In the genomic region with DNA sequence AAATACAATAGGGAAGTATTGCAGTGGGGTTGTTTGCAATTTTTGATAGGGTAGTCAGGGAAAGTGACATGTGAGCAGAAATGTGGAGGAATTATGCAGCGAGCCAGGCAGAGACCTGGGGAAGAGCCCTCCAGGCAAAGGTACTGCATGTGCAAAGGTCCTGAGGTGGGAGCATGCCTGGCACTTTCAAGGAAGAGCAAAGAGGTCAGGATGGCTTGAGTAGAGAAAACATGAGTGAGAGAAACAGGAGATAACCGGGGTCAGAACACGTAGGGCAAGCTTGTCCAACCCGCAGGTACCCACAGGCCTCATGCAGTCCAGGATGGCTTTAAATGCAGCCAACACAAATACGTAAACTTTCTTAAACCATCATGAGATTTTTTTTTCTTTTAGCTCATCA, we compare ENCODE assay signal across 30 cellular contexts.
DNase-seq lines count a peak whose midpoint lies in the region; ATAC-seq, FAIRE-seq and TF ChIP-seq lines count a peak whose summit lies in the region.
"Had no signal": no experiment of that assay in that cellular context is flagged by ENCODE, and none has a peak within 500 bp of the region (broad histone marks: within the 10 kb centered on the region; RNA-seq: fewer than 3 reads in every experiment).

No MANE protein-coding gene starts in this region.

- H2BK120ac ChIP-seq in H1 (replicated peaks; ENCODE audit: low read depth, low read length) = no peak overlapping the region

- H3K79me1 ChIP-seq in H1 (ENCODE audit: low read depth, low read length) = no peaks in the 10 kb centered on the region

- no peak overlapping the region for H2BK5ac ChIP-seq in H1 (ENCODE audit: low read depth, low read length)

- no peak overlapping the region for H3K23ac ChIP-seq in H1 (ENCODE audit: insufficient read length)

- peaks cover 33% of the 10 kb centered on the region for H3K36me3 Mint-ChIP-seq in activated CD4-positive, alpha-beta T cell treated with anti-CD3 and anti-CD28 coated beads, Interleukin-2, amount 10 ng/mL, durations not matched to agents 7 days and 5 days (ENCODE audit: low read depth)
- peaks cover 6% of the 10 kb centered on the region for H3K36me3 Mint-ChIP-seq in stimulated activated memory B cell treated with anti-CD40 and anti-IgM and Interleukin-4, amounts not matched to agents 10 μg/mL and 1 μg/mL and 100 μg/mL, for 72 hours
- H3K36me3 Mint-ChIP-seq: brain had no signal

- TF ChIP-seq CTCF in OCI-LY1 (IDR thresholded peaks at IDR 0.05; ENCODE audit: low read length) = no peak
- no peak for TF ChIP-seq CTCF in H1 (IDR thresholded peaks at IDR 0.05; ENCODE audit: control extremely low read depth in 1 of 3, insufficient read depth in 1 of 3, low read depth in 1 of 3, low read length in 3 of 3)

- H3K9me3 ChIP-seq in OCI-LY1 (ENCODE audit: low read length) (no peaks in the 10 kb centered on the region), H1 (ENCODE audit: insufficient read depth in 2 of 2, low read depth in 1 of 2, low read length in 1 of 2) (peaks cover under 1 to 3% of the 10 kb centered on the region in 2 experiments; a peak in 2 of 4 replicates)
- H3K9me3 ChIP-seq: upper lobe of left lung had no signal

- no peaks in the 10 kb centered on the region for H3K9me2 ChIP-seq in OCI-LY1 (ENCODE audit: low read depth, low read length)

- no peaks in the 10 kb centered on the region for H3K23me2 ChIP-seq in H1 (ENCODE audit: low read depth, low read length)

- no peak overlapping the region for H2BK20ac ChIP-seq in H1 (ENCODE audit: low read length)

- H3K4me3 ChIP-seq in OCI-LY1 (ENCODE audit: low read depth, low read length, poor library complexity, severe bottlenecking) = no peak overlapping the region
- no peak overlapping the region for H3K4me3 ChIP-seq in H1 (ENCODE audit: extremely low read depth in 1 of 4, insufficient read depth in 2 of 4, low read depth in 3 of 4, low read length in 4 of 4)
- H3K4me3 ChIP-seq: dorsolateral prefrontal cortex, GM23338, upper lobe of left lung had no signal

- no peak overlapping the region for H3K18ac ChIP-seq in H1 (ENCODE audit: extremely low read depth, low read length)

- no peak for TF ChIP-seq EP300 in H1 (IDR thresholded peaks at IDR 0.05; ENCODE audit: borderline replicate concordance in 1 of 2, low read depth in 2 of 2, low read length in 2 of 2)

- POLR2A ChIA-PET in activated CD4-positive, alpha-beta T cell treated with anti-CD3 and anti-CD28 coated beads, Interleukin-2, amount 10 ng/mL, durations not matched to agents 7 days and 5 days (lab: Charles Lee) = no interaction called here
- POLR2A ChIA-PET in H1 (lab: Charles Lee; ENCODE audit: partially characterized antibody) = no interaction called here

- H3K27me3 ChIP-seq in OCI-LY1 (ENCODE audit: insufficient read depth, low read length) (no peaks in the 10 kb centered on the region), H1 (replicated peaks in 1 of 4; ENCODE audit: control insufficient read depth in 3 of 4, extremely low read depth in 1 of 4, insufficient read depth in 3 of 4, low read length in 3 of 4) (peaks cover 0 to 2% (median 0%) of the 10 kb centered on the region in 4 experiments; a peak in 1 of 7 replicates)
- H3K27me3 ChIP-seq: dorsolateral prefrontal cortex, upper lobe of left lung had no signal

- peak overlapping the region; percentile 1 for H3K27ac Mint-ChIP-seq in activated CD4-positive, alpha-beta T cell treated with anti-CD3 and anti-CD28 coated beads, Interleukin-2, amount 10 ng/mL, durations not matched to agents 7 days and 5 days
- peak overlapping the region; percentile 30 for H3K27ac Mint-ChIP-seq in stimulated activated memory B cell treated with anti-CD40 and anti-IgM and Interleukin-4, amounts not matched to agents 10 μg/mL and 1 μg/mL and 100 μg/mL, for 72 hours
- H3K27ac Mint-ChIP-seq: brain, CD14-positive monocyte, GM23338, nephron had no signal

- H2AK5ac ChIP-seq in H1 (ENCODE audit: low read depth, low read length) = no peak overlapping the region

- no peak overlapping the region for H3K56ac ChIP-seq in H1 (replicated peaks; ENCODE audit: insufficient read length, low read depth, low read length)

- H4K91ac ChIP-seq in H1 (replicated peaks; ENCODE audit: insufficient read length, low read length) = no peak overlapping the region

- no peak overlapping the region for H3K4me3 Mint-ChIP-seq in activated CD4-positive, alpha-beta T cell treated with anti-CD3 and anti-CD28 coated beads, Interleukin-2, amount 10 ng/mL, durations not matched to agents 7 days and 5 days
- no peak overlapping the region for H3K4me3 Mint-ChIP-seq in stimulated activated memory B cell treated with anti-CD40 and anti-IgM and Interleukin-4, amounts not matched to agents 10 μg/mL and 1 μg/mL and 100 μg/mL, for 72 hours
- H3K4me3 Mint-ChIP-seq: brain, CD14-positive monocyte, GM23338, nephron had no signal

- no peak overlapping the region for H2BK12ac ChIP-seq in H1 (ENCODE audit: low read depth, low read length)

- no peak overlapping the region for H2BK15ac ChIP-seq in H1 (ENCODE audit: low read length)

- H3K4me1 ChIP-seq in OCI-LY1 (ENCODE audit: insufficient read depth, low read length, severe bottlenecking) (peaks cover 42% of the 10 kb centered on the region), H1 (replicated peaks in 1 of 4; ENCODE audit: control insufficient read depth in 3 of 4, insufficient read depth in 4 of 4, low read length in 3 of 4) (peaks cover 0 to 12% (median 2%) of the 10 kb centered on the region in 4 experiments; a peak in 4 of 7 replicates)

- peak overlapping the region; percentile 92 for H3K27ac ChIP-seq in OCI-LY1 (ENCODE audit: low read depth, low read length, poor library complexity, severe bottlenecking)
- no peak overlapping the region for H3K27ac ChIP-seq in H1 (ENCODE audit: low read depth, low read length)
- H3K27ac ChIP-seq: dorsolateral prefrontal cortex, HL-60, WERI-Rb-1 had no signal

- no peak for TF ChIP-seq POLR2A in H1 (IDR thresholded peaks at IDR 0.05; ENCODE audit: control extremely low read depth in 1 of 2, low read depth in 2 of 2, low read length in 2 of 2)

- H3K79me2 ChIP-seq in OCI-LY1 (ENCODE audit: insufficient read depth, low read length) (no peaks in the 10 kb centered on the region), H1 (ENCODE audit: control insufficient read depth in 1 of 2, insufficient read depth in 2 of 2, low read length in 2 of 2) (no peaks in the 10 kb centered on the region)

- H3K14ac ChIP-seq in H1 (ENCODE audit: insufficient read length) = no peak overlapping the region

- WGBS in H1 (ENCODE audit: extremely low coverage in 1 of 2, insufficient coverage in 1 of 2, insufficient read length in 1 of 2, insufficient replicate concordance in 2 of 2, low coverage in 1 of 2, low lambda C conversion rate in 2 of 2, missing lambda C conversion rate in 1 of 2), 2 experiments = 91% methylated on average over 5 of the region's 5 CpGs; no CpG with 5 or more reads in 1 of the 2 experiments

- H3K9me3 Mint-ChIP-seq in activated CD4-positive, alpha-beta T cell treated with anti-CD3 and anti-CD28 coated beads, Interleukin-2, amount 10 ng/mL, durations not matched to agents 7 days and 5 days = peaks cover 19% of the 10 kb centered on the region
- H3K9me3 Mint-ChIP-seq in stimulated activated memory B cell treated with anti-CD40 and anti-IgM and Interleukin-4, amounts not matched to agents 10 μg/mL and 1 μg/mL and 100 μg/mL, for 72 hours = peaks cover 4% of the 10 kb centered on the region

- TF ChIP-seq RAD21 in H1 (IDR thresholded peaks at IDR 0.05 in 1 of 2, conservative IDR thresholded peaks at IDR 0.05 in 1 of 2; ENCODE audit: low read depth in 2 of 2, low read length in 2 of 2) = no peak

- DNase-seq in activated CD4-positive, alpha-beta T cell treated with anti-CD3 and anti-CD28 coated beads, Interleukin-2, amount 10 ng/mL, durations not matched to agents 7 days and 5 days = no peak
- no peak for DNase-seq in activated CD4-positive, alpha-beta T cell treated with anti-CD3 and anti-CD28 coated beads for 48 hours
- DNase-seq in H1 (ENCODE audit: low read depth in 1 of 2, low spot score in 2 of 2) = no peak
- DNase-seq in NCI-H748 treated with DMSO at 0.1 percent for 48 hours (lab: John Stamatoyannopoulos, UW) = no peak
- DNase-seq: 8988T; activated CD4-positive, alpha-beta T cell treated with anti-CD3 and anti-CD28 coated beads, Interleukin-2, amount 50 U/mL, for 1 hour; activated effector memory CD4-positive, alpha-beta T cell treated with anti-CD3 and anti-CD28 coated beads, Interleukin-2, amount 50 U/mL, for 16 hours; activated T-cell treated with anti-CD3 and anti-CD28 coated beads, Interleukin-2, amount 50 U/mL, for 1 hour; dorsolateral prefrontal cortex; EL; foreskin melanocyte; midbrain; NCI-H2029 treated with DMSO at 0.1 percent for 48 hours; NCI-H524 treated with DMSO at 0.1 percent for 48 hours; SHP77 treated with DMSO at 0.1 percent for 48 hours; stimulated activated CD4-positive, alpha-beta T cell treated with anti-CD3 and anti-CD28 coated beads, Interleukin-4, amount 100 ng/mL, for 24 hours; T-helper 9 cell; upper lobe of left lung; WERI-Rb-1 had no signal

- H2AFZ ChIP-seq in OCI-LY1 (ENCODE audit: low read length) (no peak overlapping the region), H1 (ENCODE audit: low read length) (no peak overlapping the region)
- H2AFZ ChIP-seq: GM23338 had no signal

- peaks cover 3% of the 10 kb centered on the region for H3K27me3 Mint-ChIP-seq in activated CD4-positive, alpha-beta T cell treated with anti-CD3 and anti-CD28 coated beads, Interleukin-2, amount 10 ng/mL, durations not matched to agents 7 days and 5 days
- H3K27me3 Mint-ChIP-seq in stimulated activated memory B cell treated with anti-CD40 and anti-IgM and Interleukin-4, amounts not matched to agents 10 μg/mL and 1 μg/mL and 100 μg/mL, for 72 hours = no peaks in the 10 kb centered on the region
- H3K27me3 Mint-ChIP-seq: brain had no signal

- no peak overlapping the region for H4K8ac ChIP-seq in H1 (ENCODE audit: extremely low read depth, insufficient read depth, low read length)

- H3K4me2 ChIP-seq in OCI-LY1 (ENCODE audit: low read length) (no peak overlapping the region), H1 (ENCODE audit: insufficient read depth in 1 of 2, low read depth in 2 of 2, low read length in 2 of 2) (no peak overlapping the region)
- H3K4me2 ChIP-seq: GM23338 had no signal

- FAIRE-seq in H1 (lab: Jason Lieb, UNC) = no peak
- FAIRE-seq: endometrium, GM19239 had no signal

- H3K9ac ChIP-seq in OCI-LY1 (ENCODE audit: low read length) (no peak overlapping the region), H1 (replicated peaks in 1 of 4; ENCODE audit: extremely low read depth in 1 of 4, low read depth in 3 of 4, low read length in 3 of 4) (no peak overlapping the region)

- H4K20me1 ChIP-seq in OCI-LY1 (ENCODE audit: insufficient read depth, low read length) (no peaks in the 10 kb centered on the region), H1 (replicated peaks in 1 of 2; ENCODE audit: control insufficient read depth in 1 of 2, insufficient read depth in 2 of 2, low read length in 2 of 2) (no peaks in the 10 kb centered on the region)

- H3K4ac ChIP-seq in H1 (replicated peaks; ENCODE audit: insufficient read length, low read depth, low read length) = no peak overlapping the region

- CTCF ChIA-PET in activated CD4-positive, alpha-beta T cell treated with anti-CD3 and anti-CD28 coated beads, Interleukin-2, amount 10 ng/mL, durations not matched to agents 7 days and 5 days (lab: Charles Lee) = interaction anchor here (1.7 kb wide), 1 partner anchor 103 kb away, joined by 4 read pairs; no protein-coding TSS in a partner anchor
- CTCF ChIA-PET in H1 (lab: Charles Lee; ENCODE audit: partially characterized antibody) = no interaction called here

- no peak for ATAC-seq in stimulated activated memory B cell treated with anti-CD40 and anti-IgM and Interleukin-4, amounts not matched to agents 10 μg/mL and 1 μg/mL and 100 μg/mL, for 72 hours
- ATAC-seq in GM21723 (IDR thresholded peaks at IDR 0.05; ENCODE audit: unreplicated experiment) = no peak
- ATAC-seq in HG03342 (IDR thresholded peaks at IDR 0.05; ENCODE audit: unreplicated experiment) = no peak
- ATAC-seq: GM23338 had no signal

- no peaks in the 10 kb centered on the region for H3K36me3 ChIP-seq in OCI-LY1 (ENCODE audit: insufficient read depth, low read length)
- no peaks in the 10 kb centered on the region for H3K36me3 ChIP-seq in H1 (ENCODE audit: control insufficient read depth in 2 of 4, insufficient read depth in 4 of 4, low read length in 3 of 4)
- H3K36me3 ChIP-seq: upper lobe of left lung, WERI-Rb-1 had no signal

- H3F3A ChIP-seq in OCI-LY1 (ENCODE audit: insufficient read depth, low read length) = no peaks in the 10 kb centered on the region

- no peak overlapping the region for H4K5ac ChIP-seq in H1 (ENCODE audit: insufficient read length, low read depth, low read length)

- H3K4me1 Mint-ChIP-seq in activated CD4-positive, alpha-beta T cell treated with anti-CD3 and anti-CD28 coated beads, Interleukin-2, amount 10 ng/mL, durations not matched to agents 7 days and 5 days = peaks cover 89% of the 10 kb centered on the region
- H3K4me1 Mint-ChIP-seq in stimulated activated memory B cell treated with anti-CD40 and anti-IgM and Interleukin-4, amounts not matched to agents 10 μg/mL and 1 μg/mL and 100 μg/mL, for 72 hours = peaks cover 78% of the 10 kb centered on the region
